ENCODE assay signal across 12 cellular contexts in genomic region chr15:66943456-66944095, GRCh38.
A peak's percentile ranks its signal among the peaks of the same experiment; 100 is the strongest.
DNase-seq lines count a peak whose midpoint lies in the region; ATAC-seq and TF ChIP-seq lines count a peak whose summit lies in the region.
"Had no signal": no experiment of that assay in that cellular context is flagged by ENCODE, and none has a peak within 500 bp of the region (broad histone marks: within the 10 kb centered on the region; RNA-seq: fewer than 3 reads in every experiment).

No MANE protein-coding gene starts in this region.

- no peaks in the 10 kb centered on the region for H3K36me3 ChIP-seq in SJCRH30
- no peaks in the 10 kb centered on the region for H3K36me3 ChIP-seq in HAP-1 (replicated peaks)

- TF ChIP-seq CTCF in GM12875 (IDR thresholded peaks at IDR 0.05; ENCODE audit: borderline replicate concordance, insufficient read depth, low read depth, low read length), result 0 out of 2 replicates have a peak, but pooled peaks have one; percentile 18

- H3K9me3 ChIP-seq in SJCRH30 (replicated peaks) (no peaks in the 10 kb centered on the region), HAP-1 (0 out of 2 replicates have a peak, but pooled peaks cover 3% of the 10 kb centered on the region)

- no peaks in the 10 kb centered on the region for H3K36me3 Mint-ChIP-seq in naive B cell

- H3K4me3 ChIP-seq in GM12875 (ENCODE audit: low read depth, low read length) (no peak overlapping the region), SJCRH30 (no peak overlapping the region), HAP-1 (no peak overlapping the region)

- H3K27me3 ChIP-seq in SJCRH30 (no peaks in the 10 kb centered on the region), HAP-1 (ENCODE audit: low read depth) (peaks cover 4% of the 10 kb centered on the region; the same call in 1 of the 2 replicates)

- H3K9me3 Mint-ChIP-seq in naive B cell, result no peaks in the 10 kb centered on the region
- H3K9me3 Mint-ChIP-seq: activated naive CD4-positive, alpha-beta T cell treated with anti-CD3 and anti-CD28 coated beads for 36 hours had no signal

- ATAC-seq in naive B cell (ENCODE audit: low read depth in 2 of 2), result peak; percentile 35 to 45
- ATAC-seq in GM21515 (IDR thresholded peaks at IDR 0.05; ENCODE audit: unreplicated experiment), result no peak
- no peak for ATAC-seq in HG03159 (IDR thresholded peaks at IDR 0.05; ENCODE audit: unreplicated experiment)
- ATAC-seq: activated CD4-positive, alpha-beta T cell treated with anti-CD3 and anti-CD28 coated beads for 36 hours; left ventricle myocardium superior had no signal

- no peak overlapping the region for H3K4me3 Mint-ChIP-seq in naive B cell
- H3K4me3 Mint-ChIP-seq: activated CD4-positive, alpha-beta T cell treated with anti-CD3 and anti-CD28 coated beads for 36 hours; activated naive CD4-positive, alpha-beta T cell treated with anti-CD3 and anti-CD28 coated beads for 36 hours had no signal

- in situ Hi-C loops in HAP-1 (cut with MboI; ENCODE audit: low sequenced_read_pairs), result no loop called here

- peaks cover 0 to 7% (median 0%) of the 10 kb centered on the region in 3 donors for H3K27me3 Mint-ChIP-seq in naive B cell
- H3K27me3 Mint-ChIP-seq: activated CD4-positive, alpha-beta T cell treated with anti-CD3 and anti-CD28 coated beads for 36 hours had no signal

- peaks cover 14 to 29% (median 17%) of the 10 kb centered on the region in 3 donors for H3K4me1 Mint-ChIP-seq in naive B cell

- H3K27ac Mint-ChIP-seq in naive B cell, result peak overlapping the region in 2 of 6 donors; percentile 44 to 56
- H3K27ac Mint-ChIP-seq: activated CD4-positive, alpha-beta T cell treated with anti-CD3 and anti-CD28 coated beads for 36 hours; activated naive CD4-positive, alpha-beta T cell treated with anti-CD3 and anti-CD28 coated beads for 36 hours had no signal

- no peak overlapping the region for H3K27ac ChIP-seq in SJCRH30
- H3K27ac ChIP-seq: KMS-11 had no signal

- H3K4me1 ChIP-seq in SJCRH30 (peaks cover 8% of the 10 kb centered on the region; the same call in 1 of the 2 replicates), HAP-1 (no peaks in the 10 kb centered on the region)

- DNase-seq in NCI-H187 (lab: John Stamatoyannopoulos, UW) (peak; percentile 62 to 76), SJCRH30 (peak; percentile 58 to 65), naive B cell (no peak), NOMO-1 treated with DMSO at 0.1 percent for 48 hours (lab: John Stamatoyannopoulos, UW; ENCODE audit: unreplicated experiment) (no peak), HAP-1 (ENCODE audit: low spot score in 2 of 2) (no peak)
- DNase-seq: activated CD4-positive, alpha-beta T cell treated with anti-CD3 and anti-CD28 coated beads for 36 hours; activated naive CD4-positive, alpha-beta T cell treated with anti-CD3 and anti-CD28 coated beads for 36 hours; left ventricle myocardium superior had no signal

Comparison
In these comparisons a context has a peak if more than half of its experiments do, and no peak if none do; other contexts are left out.
1. DNase-seq: peak in NCI-H187 (2 of 2) and SJCRH30 (2 of 2); none in naive B cell (single experiment), NOMO-1 treated with DMSO at 0.1 percent for 48 hours (single experiment) and HAP-1 (0 of 2).
2. ATAC-seq: peak in naive B cell (2 of 2); none in GM21515 (single experiment) and HG03159 (single experiment).